In the genomic region with DNA sequence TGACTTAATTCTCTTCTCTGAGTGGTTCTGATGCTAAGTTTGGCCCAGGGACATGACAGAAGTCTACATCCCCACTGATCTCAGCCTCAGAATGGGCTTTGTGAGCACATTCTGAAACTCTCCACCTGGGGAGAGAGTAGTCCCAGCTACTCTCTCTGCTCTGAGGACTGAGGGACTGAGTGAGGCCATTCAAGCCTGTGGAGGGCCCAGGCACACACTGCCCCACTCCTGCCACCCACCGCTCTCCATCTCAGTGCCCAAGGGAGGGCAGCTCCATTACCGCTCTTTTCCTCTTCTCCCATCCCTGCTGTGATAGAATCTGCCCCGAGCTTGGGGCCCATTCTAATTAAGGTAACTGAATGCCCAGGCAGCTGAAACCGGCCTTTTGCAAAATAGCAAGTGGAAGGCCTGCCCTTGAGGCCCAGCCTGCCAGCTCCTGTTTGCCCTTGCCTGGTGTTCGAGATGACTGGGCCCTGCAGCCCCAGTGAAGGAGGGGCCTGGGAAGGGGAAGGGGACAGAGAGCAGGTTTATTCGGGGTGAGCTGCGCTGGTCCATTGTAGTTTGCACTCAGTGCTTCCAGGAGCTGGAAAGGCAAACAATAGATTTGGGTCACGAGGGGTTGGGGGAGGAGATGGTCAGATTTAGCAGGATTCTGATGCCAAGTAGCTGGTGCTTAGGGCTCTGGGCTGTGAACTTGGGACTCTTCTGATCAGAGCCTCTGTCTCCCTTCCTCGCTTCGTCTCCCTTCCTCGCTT, we compare ENCODE assay signal across 16 cellular contexts.
DNase-seq lines count a peak whose midpoint lies in the region; ATAC-seq and TF ChIP-seq lines count a peak whose summit lies in the region.
"Had no signal": no experiment of that assay in that cellular context is flagged by ENCODE, and none has a peak within 500 bp of the region (broad histone marks: within the 10 kb centered on the region; RNA-seq: fewer than 3 reads in every experiment).

No MANE protein-coding gene starts in this region.

- no peak for TF ChIP-seq CTCF in left lung (IDR thresholded peaks at IDR 0.05)

- H3K36me3 Mint-ChIP-seq in activated CD8-positive, alpha-beta memory T cell treated with anti-CD3 and anti-CD28 coated beads, Interleukin-2, amount 10 ng/mL, durations not matched to agents 7 days and 5 days, result no peaks in the 10 kb centered on the region
- peaks cover 3% of the 10 kb centered on the region for H3K36me3 Mint-ChIP-seq in effector memory CD8-positive, alpha-beta T cell (ENCODE audit: insufficient read depth)
- H3K36me3 Mint-ChIP-seq: natural killer cell treated with Interleukin-12 subunit alpha and Interleukin-12 subunit beta and Interleukin-15 and Interleukin-18, amount 100 ng/mL, for 72 hours had no signal

- H3K4me3 ChIP-seq in left lung, result no peak overlapping the region
- H3K4me3 ChIP-seq: esophagus muscularis mucosa, SJSA1 had no signal

- peak overlapping the region; percentile 62 for H3K27ac Mint-ChIP-seq in activated CD8-positive, alpha-beta memory T cell treated with anti-CD3 and anti-CD28 coated beads, Interleukin-2, amount 10 ng/mL, durations not matched to agents 7 days and 5 days
- peak overlapping the region; percentile 15 to 72 for H3K27ac Mint-ChIP-seq in effector memory CD8-positive, alpha-beta T cell
- H3K27ac Mint-ChIP-seq: natural killer cell treated with Interleukin-12 subunit alpha and Interleukin-12 subunit beta and Interleukin-15 and Interleukin-18, amount 100 ng/mL, for 72 hours had no signal

- H3K9me3 ChIP-seq in left lung, result no peaks in the 10 kb centered on the region
- H3K9me3 ChIP-seq: esophagus muscularis mucosa, SJSA1 had no signal

- no peaks in the 10 kb centered on the region for H3K4me1 ChIP-seq in left lung
- H3K4me1 ChIP-seq: SJSA1 had no signal

- peak; percentile 26 for ATAC-seq in activated CD8-positive, alpha-beta memory T cell treated with anti-CD3 and anti-CD28 coated beads, Interleukin-2, amount 10 ng/mL, durations not matched to agents 7 days and 5 days
- ATAC-seq in effector memory CD8-positive, alpha-beta T cell (replicated peaks), result no peak
- ATAC-seq in left lung, result peak; percentile 59
- ATAC-seq in GM18519 (IDR thresholded peaks at IDR 0.05; ENCODE audit: low FRiP score, unreplicated experiment), result no peak
- no peak for ATAC-seq in GM18909 (IDR thresholded peaks at IDR 0.05; ENCODE audit: poor library complexity, unreplicated experiment)

- intact Hi-C loops in left lung (cut with DNase I), result no loop called here

- no peak for DNase-seq in activated CD8-positive, alpha-beta memory T cell treated with anti-CD3 and anti-CD28 coated beads, Interleukin-2, amount 10 ng/mL, durations not matched to agents 7 days and 5 days
- no peak for DNase-seq in activated CD8-positive, alpha-beta memory T cell treated with anti-CD3 and anti-CD28 coated beads, Interleukin-2, amount 50 U/mL, for 4 hours
- DNase-seq in effector memory CD8-positive, alpha-beta T cell, result no peak
- DNase-seq in left lung (no peak), substantia nigra (lab: John Stamatoyannopoulos, UW) (peak in 48 of 49 donors; percentile 25 to 83 (median 66)), COLO668 (lab: John Stamatoyannopoulos, UW; ENCODE audit: unreplicated experiment) (no peak)
- DNase-seq: ACHN; activated T-cell treated with anti-CD3 and anti-CD28 coated beads, Interleukin-2, amount 50 U/mL, for 1 hour; NCI-H1694; NK-92 treated with Interleukin-12 subunit alpha and Interleukin-12 subunit beta, amount 100 ng/mL, for 24 hours; stimulated activated CD8-positive, alpha-beta memory T cell treated with anti-CD3 and anti-CD28 coated beads, Interleukin-4, amount 100 ng/mL, for 48 hours had no signal

- no peaks in the 10 kb centered on the region for H3K36me3 ChIP-seq in left lung
- H3K36me3 ChIP-seq: esophagus muscularis mucosa, SJSA1 had no signal

- H3K4me1 Mint-ChIP-seq in activated CD8-positive, alpha-beta memory T cell treated with anti-CD3 and anti-CD28 coated beads, Interleukin-2, amount 10 ng/mL, durations not matched to agents 7 days and 5 days, result peaks cover 35% of the 10 kb centered on the region
- H3K4me1 Mint-ChIP-seq in effector memory CD8-positive, alpha-beta T cell (ENCODE audit: low read depth in 2 of 2), result peaks cover 10 to 16% of the 10 kb centered on the region in 2 donors

- peaks cover 2% of the 10 kb centered on the region for H3K27me3 Mint-ChIP-seq in activated CD8-positive, alpha-beta memory T cell treated with anti-CD3 and anti-CD28 coated beads, Interleukin-2, amount 10 ng/mL, durations not matched to agents 7 days and 5 days
- H3K27me3 Mint-ChIP-seq in effector memory CD8-positive, alpha-beta T cell, result peaks cover 0 to 6% of the 10 kb centered on the region in 2 donors

- CTCF ChIA-PET in activated CD8-positive, alpha-beta memory T cell treated with anti-CD3 and anti-CD28 coated beads, Interleukin-2, amount 10 ng/mL, durations not matched to agents 7 days and 5 days (lab: Charles Lee), result interaction anchor here (1.5 kb wide), 1 partner anchor 58 kb away, joined by 4 read pairs; no protein-coding TSS in a partner anchor

- H3K27me3 ChIP-seq in left lung, result peaks cover 0 to 10% of the 10 kb centered on the region in 2 donors
- H3K27me3 ChIP-seq: SJSA1 had no signal

- H3K4me3 Mint-ChIP-seq in activated CD8-positive, alpha-beta memory T cell treated with anti-CD3 and anti-CD28 coated beads, Interleukin-2, amount 10 ng/mL, durations not matched to agents 7 days and 5 days, result no peak overlapping the region
- no peak overlapping the region for H3K4me3 Mint-ChIP-seq in effector memory CD8-positive, alpha-beta T cell
- H3K4me3 Mint-ChIP-seq: natural killer cell treated with Interleukin-12 subunit alpha and Interleukin-12 subunit beta and Interleukin-15 and Interleukin-18, amount 100 ng/mL, for 72 hours had no signal

- H3K27ac ChIP-seq in left lung, result no peak overlapping the region
- H3K27ac ChIP-seq in substantia nigra (ENCODE audit: low read depth, low read length, poor library complexity, severe bottlenecking), result peak overlapping the region; percentile 93
- H3K27ac ChIP-seq: esophagus muscularis mucosa, SJSA1 had no signal

- H3K9me3 Mint-ChIP-seq in activated CD8-positive, alpha-beta memory T cell treated with anti-CD3 and anti-CD28 coated beads, Interleukin-2, amount 10 ng/mL, durations not matched to agents 7 days and 5 days (ENCODE audit: low read depth), result no peaks in the 10 kb centered on the region
- no peaks in the 10 kb centered on the region for H3K9me3 Mint-ChIP-seq in effector memory CD8-positive, alpha-beta T cell
- H3K9me3 Mint-ChIP-seq: natural killer cell treated with Interleukin-12 subunit alpha and Interleukin-12 subunit beta and Interleukin-15 and Interleukin-18, amount 100 ng/mL, for 72 hours had no signal

Comparison
In these comparisons a context has a peak if more than half of its experiments do, and no peak if none do; other contexts are left out.
1. ATAC-seq: peak in activated CD8-positive, alpha-beta memory T cell treated with anti-CD3 and anti-CD28 coated beads, Interleukin-2, amount 10 ng/mL, durations not matched to agents 7 days and 5 days (single experiment) and left lung (single experiment); none in effector memory CD8-positive, alpha-beta T cell (single experiment), GM18519 (single experiment) and GM18909 (single experiment).
2. DNase-seq: peak in substantia nigra (48 of 49); none in activated CD8-positive, alpha-beta memory T cell treated with anti-CD3 and anti-CD28 coated beads, Interleukin-2, amount 10 ng/mL, durations not matched to agents 7 days and 5 days (single experiment), activated CD8-positive, alpha-beta memory T cell treated with anti-CD3 and anti-CD28 coated beads, Interleukin-2, amount 50 U/mL, for 4 hours (single experiment), effector memory CD8-positive, alpha-beta T cell (0 of 3), left lung (0 of 2) and COLO668 (single experiment).